In the genomic region with DNA sequence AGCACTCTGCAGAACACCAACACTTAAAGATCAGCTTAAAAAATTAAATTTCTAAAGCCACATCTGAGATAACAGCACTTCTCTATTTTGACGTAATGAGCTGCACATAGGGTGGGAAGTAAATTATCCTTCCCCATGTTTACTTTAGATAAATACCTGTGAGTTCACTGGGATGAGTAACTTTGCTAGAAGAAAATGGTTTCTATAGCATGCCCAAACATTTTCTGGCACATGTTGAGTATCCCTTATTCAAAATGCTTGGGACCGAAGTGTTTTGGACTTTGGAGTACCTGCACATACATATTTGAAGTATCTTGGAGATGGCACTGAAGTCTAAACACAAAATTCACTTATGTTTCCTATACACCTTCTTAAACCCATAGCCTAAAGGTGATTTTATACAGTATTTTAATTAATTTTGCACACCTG, we compare ENCODE assay signal across 10 cellular contexts. TPM values are rescaled to one million over a fixed set of nuclear protein-coding genes. Genes with fewer than 3 reads are reported as not detected.
DNase-seq lines count a peak whose midpoint lies in the region; ATAC-seq and TF ChIP-seq lines count a peak whose summit lies in the region.
"Had no signal": no experiment of that assay in that cellular context is flagged by ENCODE, and none has a peak within 500 bp of the region (broad histone marks: within the 10 kb centered on the region; RNA-seq: fewer than 3 reads in every experiment).

No MANE protein-coding gene starts in this region.

- DNase-seq in heart right ventricle (no peak), Right ventricle myocardium superior (no peak), astrocyte of the cerebellum (ENCODE audit: low read depth) (no peak), uterus (no peak), AML-193 (lab: John Stamatoyannopoulos, UW) (no peak)
- no peak for DNase-seq in CD4-positive, alpha-beta memory T cell
- DNase-seq: activated CD4-positive, CD25-positive, alpha-beta regulatory T cell; islet precursor cell had no signal

- CTCF ChIA-PET in CD4-positive, alpha-beta memory T cell (lab: Charles Lee; ENCODE audit: partially characterized antibody), result interaction anchor here (0.7 kb wide), 1 partner anchor 10 kb away, joined by 3 read pairs; no protein-coding TSS in a partner anchor

- peak overlapping the region in 1 of 2 donors; percentile 43 for H3K9ac ChIP-seq in liver (ENCODE audit: low read depth in 1 of 2, low read length in 2 of 2)

- 38 to 41% methylated on average over 2 of the region's 2 CpGs for WGBS in heart right ventricle, 2 donors
- 43% methylated on average over 2 of the region's 2 CpGs for WGBS in liver

- H3K4me3 ChIP-seq in heart right ventricle, result peak overlapping the region in 5 of 10 donors; percentile 1 to 20 (median 9)
- H3K4me3 ChIP-seq in astrocyte of the cerebellum (ENCODE audit: low read depth, low read length), result peak overlapping the region; percentile 21
- H3K4me3 ChIP-seq in liver (ENCODE audit: low read depth in 1 of 3, low read length in 3 of 3), result no peak overlapping the region
- peak overlapping the region; percentile 2 to 91 for H3K4me3 ChIP-seq in uterus
- no peak overlapping the region for H3K4me3 ChIP-seq in CD4-positive, alpha-beta memory T cell (ENCODE audit: low read length in 2 of 2)

- in situ Hi-C loops in astrocyte of the cerebellum (cut with HindIII; ENCODE audit: low sequenced_read_pairs), result loop anchor here (5.0 kb wide), 2 partner anchors 316 to 646 kb away; no protein-coding TSS in a partner anchor

- no peaks in the 10 kb centered on the region for H3K27me3 ChIP-seq in heart right ventricle
- H3K27me3 ChIP-seq in liver (ENCODE audit: control insufficient read depth in 4 of 4, insufficient read depth in 4 of 4, low read length in 3 of 4), result no peaks in the 10 kb centered on the region
- no peaks in the 10 kb centered on the region for H3K27me3 ChIP-seq in uterus
- no peaks in the 10 kb centered on the region for H3K27me3 ChIP-seq in CD4-positive, alpha-beta memory T cell (ENCODE audit: insufficient read depth, low read length)

- H3K4me1 Mint-ChIP-seq in CD4-positive, alpha-beta memory T cell, result peaks cover 44 to 91% (median 73%) of the 10 kb centered on the region in 4 donors

- no peaks in the 10 kb centered on the region for H3K27me3 Mint-ChIP-seq in CD4-positive, alpha-beta memory T cell

- POLR2A ChIA-PET in CD4-positive, alpha-beta memory T cell (lab: Charles Lee; ENCODE audit: partially characterized antibody), result interaction anchor here (1.0 to 4.2 kb wide), 4 partner anchors 18 to 296 kb away, joined by 3 to 23 read pairs (median 4); a partner anchor contains a TSS

- TF ChIP-seq CTCF in heart right ventricle (IDR thresholded peaks at IDR 0.05), result no peak
- no peak for TF ChIP-seq CTCF in astrocyte of the cerebellum (IDR thresholded peaks at IDR 0.05; ENCODE audit: low read depth, low read length, missing control alignments)
- TF ChIP-seq CTCF in liver (IDR thresholded peaks at IDR 0.05; ENCODE audit: low read depth, low read length, missing input control), result no peak
- TF ChIP-seq CTCF in uterus (IDR thresholded peaks at IDR 0.05), result no peak

- H3K4me1 ChIP-seq in heart right ventricle (peaks cover 19 to 99% (median 84%) of the 10 kb centered on the region in 9 donors), liver (ENCODE audit: control insufficient read depth in 4 of 4, insufficient read depth in 4 of 4, low read length in 3 of 4) (peaks cover 2 to 51% (median 38%) of the 10 kb centered on the region in 4 donors), uterus (peaks cover 11 to 22% of the 10 kb centered on the region in 2 donors)
- H3K4me1 ChIP-seq in CD4-positive, alpha-beta memory T cell (ENCODE audit: insufficient read depth, low read length), result peaks cover 82% of the 10 kb centered on the region

- TF ChIP-seq RAD21 in liver (IDR thresholded peaks at IDR 0.05), result no peak

- H3K9me3 Mint-ChIP-seq in CD4-positive, alpha-beta memory T cell, result peaks cover 0 to under 1% (median 0%) of the 10 kb centered on the region in 8 donors

- H3K27ac Mint-ChIP-seq in CD4-positive, alpha-beta memory T cell, result peak overlapping the region in 3 of 7 donors; percentile 22 to 64 (median 50)

- peak overlapping the region in 2 of 8 donors; percentile 30 to 59 for H3K4me3 Mint-ChIP-seq in CD4-positive, alpha-beta memory T cell

- H3K27ac ChIP-seq in heart right ventricle (peak overlapping the region in 7 of 10 donors; percentile 2 to 60 (median 44)), liver (ENCODE audit: low read depth in 1 of 2, low read length in 2 of 2) (peak overlapping the region; percentile 13 to 26), uterus (peak overlapping the region in 1 of 2 donors; percentile 100)
- no peak overlapping the region for H3K27ac ChIP-seq in CD4-positive, alpha-beta memory T cell (ENCODE audit: low read depth, low read length)

- intact Hi-C loops in heart right ventricle (cut with DNase I), result loop anchor here in 2 of 10 donors (5.0 to 10.0 kb wide), 2 partner anchors 99 to 101 kb away; a partner anchor contains a TSS
- intact Hi-C loops in Right ventricle myocardium superior (cut with DNase I), result no loop called here
- intact Hi-C loops in uterus (cut with DNase I; ENCODE audit: low total_unique reads), result no loop called here
- intact Hi-C loops in CD4-positive, alpha-beta memory T cell (cut with micrococcal nuclease), result no loop called here

- H3K9me3 ChIP-seq in heart right ventricle, result no peaks in the 10 kb centered on the region
- no peaks in the 10 kb centered on the region for H3K9me3 ChIP-seq in liver (ENCODE audit: control insufficient read depth in 4 of 4, low read length in 3 of 4)
- no peaks in the 10 kb centered on the region for H3K9me3 ChIP-seq in uterus
- no peaks in the 10 kb centered on the region for H3K9me3 ChIP-seq in CD4-positive, alpha-beta memory T cell (ENCODE audit: control insufficient read depth in 1 of 2, low read length in 2 of 2)

- H3K36me3 Mint-ChIP-seq in CD4-positive, alpha-beta memory T cell, result peaks cover 70 to 94% of the 10 kb centered on the region in 2 donors

- TF ChIP-seq POLR2A in uterus (IDR thresholded peaks at IDR 0.05), result no peak

- ATAC-seq in heart right ventricle (no peak), Right ventricle myocardium superior (ENCODE audit: poor library complexity) (no peak), HG02642 (IDR thresholded peaks at IDR 0.05; ENCODE audit: poor library complexity, unreplicated experiment) (no peak)

- H3K36me3 ChIP-seq in heart right ventricle (peaks cover 0 to 100% (median 83%) of the 10 kb centered on the region in 9 donors), liver (ENCODE audit: control insufficient read depth in 4 of 4, insufficient read depth in 3 of 4, low read depth in 1 of 4, low read length in 3 of 4) (peaks cover 6 to 95% (median 86%) of the 10 kb centered on the region in 4 donors), uterus (no peaks in the 10 kb centered on the region)
- peaks cover 87% of the 10 kb centered on the region for H3K36me3 ChIP-seq in CD4-positive, alpha-beta memory T cell (ENCODE audit: insufficient read depth, low read length)

TF ChIP-seq in liver, 16 proteins besides CTCF, POLR2A, EP300 and RAD21:
- TF ChIP-seq EGR1 (IDR thresholded peaks at IDR 0.05; ENCODE audit: low read depth in 2 of 2), result no peak
- no peak for TF ChIP-seq NR2F2 (IDR thresholded peaks at IDR 0.05)
- TF ChIP-seq JUND (IDR thresholded peaks at IDR 0.05), result peak in 1 of 2 donors; percentile 14
- TF ChIP-seq TAF1 (conservative IDR thresholded peaks at IDR 0.05), result no peak
- TF ChIP-seq FOXA1 (IDR thresholded peaks at IDR 0.05), result no peak
- TF ChIP-seq GABPA (IDR thresholded peaks at IDR 0.05 in 1 of 2, conservative IDR thresholded peaks at IDR 0.05 in 1 of 2), result no peak
- TF ChIP-seq, protein P1, sequence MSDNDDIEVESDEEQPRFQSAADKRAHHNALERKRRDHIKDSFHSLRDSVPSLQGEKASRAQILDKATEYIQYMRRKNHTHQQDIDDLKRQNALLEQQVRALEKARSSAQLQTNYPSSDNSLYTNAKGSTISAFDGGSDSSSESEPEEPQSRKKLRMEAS (IDR thresholded peaks at IDR 0.05), result no peak
- TF ChIP-seq RXRA (IDR thresholded peaks at IDR 0.05), result no peak
- TF ChIP-seq SP1 (IDR thresholded peaks at IDR 0.05), result no peak
TF ChIP-seq in liver: peak in this region for 1.

RNA-seq across cellular contexts. Expression of a gene that starts 6.6 kb away (rescaled TPM):
- total RNA-seq in heart right ventricle (100 to 1,000 TPM in 8 of 10 donors, 10 to 100 TPM in 2; 82.1 to 203 (median 110) TPM), Right ventricle myocardium superior (144 TPM), liver (100 to 1,000 TPM in 1 of 2 donors, 10 to 100 TPM in 1; 85.7 to 472 TPM), uterus (100 to 1,000 TPM; 234 to 487 (median 372) TPM)
- polyA plus RNA-seq in heart right ventricle (10 to 100 TPM; 65.3 to 90.0 TPM), liver (100 to 1,000 TPM in 1 of 2 donors, 10 to 100 TPM in 1; 50.6 to 109 TPM)
- total RNA-seq in CD4-positive, alpha-beta memory T cell, result 100 to 1,000 TPM; 200 to 208 TPM
- 10 to 100 TPM; 46.8 to 73.6 TPM for polyA plus RNA-seq in CD4-positive, alpha-beta memory T cell

Comparison
In these comparisons a context has a peak if more than half of its experiments do, and no peak if none do; other contexts are left out.
1. H3K4me3 ChIP-seq: peak in astrocyte of the cerebellum (single experiment) and uterus (2 of 2); none in liver (0 of 3) and CD4-positive, alpha-beta memory T cell (0 of 2).